ENCODE assay signal across 9 cellular contexts in genomic region chr17:50909765-50910661, GRCh38. TPM values are rescaled to one million over a fixed set of nuclear protein-coding genes. Genes with fewer than 3 reads are reported as not detected.
DNase-seq lines count a peak whose midpoint lies in the region; ATAC-seq and TF ChIP-seq lines count a peak whose summit lies in the region.
"Had no signal": no experiment of that assay in that cellular context is flagged by ENCODE, and none has a peak within 500 bp of the region (broad histone marks: within the 10 kb centered on the region; RNA-seq: fewer than 3 reads in every experiment).

No MANE protein-coding gene starts in this region.

- CTCF ChIA-PET in MCF 10A (lab: Yijun Ruan, JAX), result interaction anchor here (0.6 to 1.9 kb wide), 7 partner anchors 18 to 127 kb away, joined by 3 to 5 read pairs (median 3); no protein-coding TSS in a partner anchor

- H3K36me3 Mint-ChIP-seq in CD4-positive, CD25-positive, alpha-beta regulatory T cell, result no peaks in the 10 kb centered on the region
- no peaks in the 10 kb centered on the region for H3K36me3 Mint-ChIP-seq in MCF 10A (ENCODE audit: insufficient read depth, unreplicated experiment)
- H3K36me3 Mint-ChIP-seq in endothelial cell (ENCODE audit: low read depth, unreplicated experiment), result no peaks in the 10 kb centered on the region

- H3K4me3 Mint-ChIP-seq in CD4-positive, CD25-positive, alpha-beta regulatory T cell, result peak overlapping the region; percentile 65 to 84 (median 74)
- H3K4me3 Mint-ChIP-seq in MCF 10A (ENCODE audit: unreplicated experiment) (no peak overlapping the region), endothelial cell (ENCODE audit: unreplicated experiment) (no peak overlapping the region)
- H3K4me3 Mint-ChIP-seq: B cell had no signal

- peaks cover 4% of the 10 kb centered on the region for H3K27me3 Mint-ChIP-seq in CD4-positive, CD25-positive, alpha-beta regulatory T cell
- no peaks in the 10 kb centered on the region for H3K27me3 Mint-ChIP-seq in MCF 10A (ENCODE audit: insufficient read depth, unreplicated experiment)
- peaks cover 4% of the 10 kb centered on the region for H3K27me3 Mint-ChIP-seq in endothelial cell (ENCODE audit: unreplicated experiment)
- H3K27me3 Mint-ChIP-seq: B cell had no signal

- H3K9me3 Mint-ChIP-seq in CD4-positive, CD25-positive, alpha-beta regulatory T cell, result peaks cover 0 to 1% (median 0%) of the 10 kb centered on the region in 7 donors
- no peaks in the 10 kb centered on the region for H3K9me3 Mint-ChIP-seq in MCF 10A (ENCODE audit: unreplicated experiment)
- H3K9me3 Mint-ChIP-seq in endothelial cell (ENCODE audit: unreplicated experiment), result no peaks in the 10 kb centered on the region

- intact Hi-C loops in MCF 10A (cut with micrococcal nuclease), result no loop called here

- peak; percentile 53 to 94 (median 76) for DNase-seq in CD4-positive, CD25-positive, alpha-beta regulatory T cell
- DNase-seq in activated CD4-positive, CD25-positive, alpha-beta regulatory T cell treated with anti-CD3 and anti-CD28 coated beads, Interleukin-2, amount 50 U/mL, for 72 hours, result peak; percentile 50
- no peak for DNase-seq in MCF 10A (ENCODE audit: unreplicated experiment)
- no peak for DNase-seq in NCI-H1694 (lab: John Stamatoyannopoulos, UW)
- no peak for DNase-seq in endothelial cell (ENCODE audit: low spot score)
- DNase-seq in NCI-H1417 treated with DMSO at 0.1 percent for 48 hours (lab: John Stamatoyannopoulos, UW), result no peak

- no peaks in the 10 kb centered on the region for H3K36me3 ChIP-seq in CD4-positive, CD25-positive, alpha-beta regulatory T cell (ENCODE audit: control insufficient read depth, insufficient read depth, low read length)

- no peaks in the 10 kb centered on the region for H3K9me3 ChIP-seq in CD4-positive, CD25-positive, alpha-beta regulatory T cell (ENCODE audit: control insufficient read depth in 2 of 2, low read length in 2 of 2)

- POLR2A ChIA-PET in MCF 10A (lab: Yijun Ruan, JAX), result interaction anchor here (0.9 to 3.2 kb wide), 3 partner anchors 27 to 49 kb away, joined by 3 to 25 read pairs (median 8); partner anchors contain the start of gene TOB1

- ATAC-seq in CD4-positive, CD25-positive, alpha-beta regulatory T cell (ENCODE audit: low read depth in 2 of 2), result peak; percentile 95 to 97
- ATAC-seq in HG02642 (IDR thresholded peaks at IDR 0.05; ENCODE audit: poor library complexity, unreplicated experiment), result no peak

- peak overlapping the region; percentile 96 to 98 (median 96) for H3K27ac Mint-ChIP-seq in CD4-positive, CD25-positive, alpha-beta regulatory T cell
- H3K27ac Mint-ChIP-seq in MCF 10A (ENCODE audit: low read depth, unreplicated experiment), result peak overlapping the region; percentile 79
- H3K27ac Mint-ChIP-seq in endothelial cell (ENCODE audit: unreplicated experiment), result no peak overlapping the region
- H3K27ac Mint-ChIP-seq: B cell had no signal

- H3K27me3 ChIP-seq in CD4-positive, CD25-positive, alpha-beta regulatory T cell (ENCODE audit: control insufficient read depth, insufficient read depth, low read length), result no peaks in the 10 kb centered on the region

- TF ChIP-seq CTCF in MCF 10A (IDR thresholded peaks at IDR 0.05; ENCODE audit: unreplicated experiment) (no peak), endothelial cell (IDR thresholded peaks at IDR 0.05; ENCODE audit: unreplicated experiment) (no peak)

- no TSS peak for BruUV-seq in MCF 10A (replicated peaks; lab: Mats Ljungman, UMichigan)

- H3K4me1 Mint-ChIP-seq in CD4-positive, CD25-positive, alpha-beta regulatory T cell, result peaks cover 12 to 75% (median 42%) of the 10 kb centered on the region in 4 donors
- H3K4me1 Mint-ChIP-seq in MCF 10A (ENCODE audit: insufficient read depth, unreplicated experiment) (peaks cover 20% of the 10 kb centered on the region), endothelial cell (ENCODE audit: unreplicated experiment) (peaks cover 5% of the 10 kb centered on the region)

- peak overlapping the region; percentile 82 for H3K27ac ChIP-seq in CD4-positive, CD25-positive, alpha-beta regulatory T cell (ENCODE audit: insufficient read depth, low read length, poor library complexity, severe bottlenecking)
- peak overlapping the region in 20 of 21 experiments; percentile 9 to 86 (median 70) for H3K27ac ChIP-seq in skin epidermis

- peak overlapping the region; percentile 67 for H3K4me3 ChIP-seq in CD4-positive, CD25-positive, alpha-beta regulatory T cell (ENCODE audit: low read depth, low read length)
- H3K4me3 ChIP-seq in skin epidermis, result no peak overlapping the region

- H3K4me1 ChIP-seq in CD4-positive, CD25-positive, alpha-beta regulatory T cell (ENCODE audit: control insufficient read depth, insufficient read depth, low read length, poor library complexity, severe bottlenecking), result peaks cover 62% of the 10 kb centered on the region

RNA-seq across cellular contexts. Expression of gene TOB1, which starts 43.9 kb away (rescaled TPM):
- total RNA-seq in CD4-positive, CD25-positive, alpha-beta regulatory T cell, result 254 TPM
- polyA plus RNA-seq in CD4-positive, CD25-positive, alpha-beta regulatory T cell, result 10 to 100 TPM; 30.7 to 60.7 (median 36.3) TPM
- 53.1 and 66.0 TPM in 2 replicates for total RNA-seq in MCF 10A (2022)
- total RNA-seq in endothelial cell (ENCODE audit: unreplicated experiment), result 15.5 TPM

Comparison
In these comparisons a context has a peak if more than half of its experiments do, and no peak if none do; other contexts are left out.
1. DNase-seq: peak in CD4-positive, CD25-positive, alpha-beta regulatory T cell (3 of 3) and activated CD4-positive, CD25-positive, alpha-beta regulatory T cell treated with anti-CD3 and anti-CD28 coated beads, Interleukin-2, amount 50 U/mL, for 72 hours (single experiment); none in MCF 10A (single experiment), NCI-H1694 (single experiment), endothelial cell (single experiment) and NCI-H1417 treated with DMSO at 0.1 percent for 48 hours (single experiment).
2. H3K4me3 Mint-ChIP-seq: peak in CD4-positive, CD25-positive, alpha-beta regulatory T cell (4 of 4); none in MCF 10A (single experiment) and endothelial cell (single experiment).